Comparison of ENCODE assay signal across 1 cellular context in the genomic region with DNA sequence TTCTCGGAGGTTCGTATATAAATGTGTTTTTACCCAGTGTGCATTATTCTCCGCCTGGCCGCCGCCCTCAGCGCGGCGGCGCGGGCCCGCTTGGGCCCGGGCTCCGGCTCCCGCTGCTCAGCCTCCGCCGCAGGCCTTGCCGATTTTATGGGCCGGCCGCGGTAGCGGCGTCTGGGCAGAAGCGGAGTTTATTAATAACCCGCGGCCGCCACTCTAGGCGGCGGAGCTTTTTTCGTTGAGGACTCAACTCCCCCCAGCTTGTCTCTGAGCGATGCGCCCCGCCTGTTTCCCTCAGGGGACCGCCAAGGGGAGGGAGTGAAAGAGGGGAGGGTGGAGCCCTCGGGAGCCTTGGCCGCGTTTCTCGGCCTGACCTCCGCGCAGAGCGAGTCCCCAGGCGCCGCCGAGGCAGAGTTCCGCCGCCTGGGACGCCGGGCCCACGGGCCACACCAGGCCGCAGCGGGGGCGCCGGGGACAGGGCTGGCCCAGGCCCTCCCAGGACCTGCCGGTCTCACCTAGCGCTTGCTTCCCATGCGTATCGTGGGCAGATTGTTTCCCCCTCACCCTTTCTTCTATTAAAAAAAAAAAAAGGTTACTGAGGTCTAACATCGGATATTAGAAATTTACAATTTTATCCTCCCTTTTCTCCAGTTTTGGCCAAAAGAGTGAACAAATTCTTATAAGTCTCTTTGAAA.
TF ChIP-seq lines count a peak whose summit lies in the region.

No MANE protein-coding gene starts in this region.

TF ChIP-seq in H1, 55 proteins besides CTCF, POLR2A, EP300 and RAD21:
- TF ChIP-seq TCF12 (IDR thresholded peaks at IDR 0.05; ENCODE audit: low read depth, low read length) (no peak), HDAC2 (IDR thresholded peaks at IDR 0.05; ENCODE audit: borderline replicate concordance in 1 of 2, low read depth in 2 of 2, low read length in 2 of 2) (no peak; a peak in 1 of 4 replicates), POU5F1 (IDR thresholded peaks at IDR 0.05; ENCODE audit: low read depth, low read length) (no peak), EGR1 (IDR thresholded peaks at IDR 0.05; ENCODE audit: borderline replicate concordance, low read depth, low read length) (no peak), SIN3A (conservative IDR thresholded peaks at IDR 0.05 in 1 of 2, IDR thresholded peaks at IDR 0.05 in 1 of 2; ENCODE audit: low read depth in 1 of 2, low read length in 2 of 2) (no peak; a peak in 1 of 4 replicates), SAP30 (IDR thresholded peaks at IDR 0.05; ENCODE audit: insufficient read depth, insufficient replicate concordance, low read length) (no peak), HDAC6 (IDR thresholded peaks at IDR 0.05; ENCODE audit: low read depth, low read length) (no peak), SRF (IDR thresholded peaks at IDR 0.05; ENCODE audit: low read depth, low read length) (no peak), JUN (IDR thresholded peaks at IDR 0.05; ENCODE audit: low read depth, low read length) (no peak), YY1 (IDR thresholded peaks at IDR 0.05; ENCODE audit: low read depth, low read length) (no peak), GABPA (IDR thresholded peaks at IDR 0.05; ENCODE audit: borderline replicate concordance, insufficient read depth, low read length) (no peak), ZNF274 (IDR thresholded peaks at IDR 0.05; ENCODE audit: borderline replicate concordance, extremely low read depth, low read length) (no peak), BRCA1 (IDR thresholded peaks at IDR 0.05; ENCODE audit: low read depth, low read length) (no peak), MAFK (IDR thresholded peaks at IDR 0.05; ENCODE audit: low read depth, low read length) (no peak), GTF2F1 (IDR thresholded peaks at IDR 0.05; ENCODE audit: borderline replicate concordance, low read depth, low read length) (no peak), PHF8 (conservative IDR thresholded peaks at IDR 0.05; ENCODE audit: low read depth, low read length) (peak; percentile 99), KDM5A (IDR thresholded peaks at IDR 0.05; ENCODE audit: low read length) (no peak), SUZ12 (IDR thresholded peaks at IDR 0.05; ENCODE audit: low read length) (no peak), CHD1 (IDR thresholded peaks at IDR 0.05; ENCODE audit: low read depth, low read length) (no peak), ASH2L (IDR thresholded peaks at IDR 0.05; ENCODE audit: low read length) (peak; percentile 82), FOSL1 (IDR thresholded peaks at IDR 0.05; ENCODE audit: insufficient read depth, low read depth, low read length) (no peak), SIRT6 (IDR thresholded peaks at IDR 0.05; ENCODE audit: low read length) (no peak), CREB1 (IDR thresholded peaks at IDR 0.05) (no peak), CBX5 (IDR thresholded peaks at IDR 0.05; ENCODE audit: low read depth, low read length) (no peak), CHD2 (IDR thresholded peaks at IDR 0.05; ENCODE audit: low read length) (no peak), NANOG (IDR thresholded peaks at IDR 0.05; ENCODE audit: insufficient read depth, low read depth, low read length, poor library complexity, severe bottlenecking) (no peak), NRF1 (IDR thresholded peaks at IDR 0.05; ENCODE audit: low read depth, low read length) (no peak), CBX8 (IDR thresholded peaks at IDR 0.05; ENCODE audit: borderline replicate concordance, low read depth, low read length) (no peak), KDM4A (IDR thresholded peaks at IDR 0.05; ENCODE audit: low read depth, low read length, severe bottlenecking) (peak; percentile 14), TAF7 (optimal IDR thresholded peaks at IDR 0.05; ENCODE audit: borderline replicate concordance, low read depth, low read length) (peak; percentile 95), RNF2 (IDR thresholded peaks at IDR 0.05; ENCODE audit: borderline replicate concordance, low read depth, low read length, missing control alignments, poor library complexity, severe bottlenecking) (no peak), BCL11A (IDR thresholded peaks at IDR 0.05; ENCODE audit: low read depth in 2 of 2, low read length in 2 of 2) (no peak), JUND (IDR thresholded peaks at IDR 0.05; ENCODE audit: low read length) (no peak), SP2 (IDR thresholded peaks at IDR 0.05; ENCODE audit: low read length) (no peak), SIX5 (IDR thresholded peaks at IDR 0.05; ENCODE audit: low read depth, low read length) (no peak), TAF1 (IDR thresholded peaks at IDR 0.05; ENCODE audit: low read depth, low read length) (peak; percentile 93), RFX5 (IDR thresholded peaks at IDR 0.05; ENCODE audit: borderline replicate concordance, low read depth, low read length) (no peak), EZH2 (IDR thresholded peaks at IDR 0.05; ENCODE audit: low read depth, low read length, severe bottlenecking) (no peak), RXRA (IDR thresholded peaks at IDR 0.05; ENCODE audit: insufficient read depth, low read depth, low read length) (no peak), KDM1A (IDR thresholded peaks at IDR 0.05; ENCODE audit: borderline replicate concordance, low read length) (no peak), TEAD4 (IDR thresholded peaks at IDR 0.05; ENCODE audit: low read depth, low read length) (no peak), BACH1 (IDR thresholded peaks at IDR 0.05; ENCODE audit: low read length) (no peak), SP1 (IDR thresholded peaks at IDR 0.05; ENCODE audit: low read depth, low read length) (no peak), CTBP2 (IDR thresholded peaks at IDR 0.05; ENCODE audit: borderline replicate concordance, insufficient read depth, insufficient read length, low read length) (no peak), POLR2AphosphoS5 (IDR thresholded peaks at IDR 0.05; ENCODE audit: low read depth, low read length) (peak; percentile 69), TBP (IDR thresholded peaks at IDR 0.05; ENCODE audit: low read depth, low read length) (peak; percentile 90), CEBPB (IDR thresholded peaks at IDR 0.05; ENCODE audit: low read depth, low read length) (no peak), RBBP5 (IDR thresholded peaks at IDR 0.05; ENCODE audit: borderline replicate concordance, low read depth, low read length) (peak; percentile 87; the same call in 1 of the 2 replicates), SP4 (IDR thresholded peaks at IDR 0.05; ENCODE audit: low read length) (no peak; the same call in 1 of the 2 replicates)
- TF ChIP-seq, protein P1, sequence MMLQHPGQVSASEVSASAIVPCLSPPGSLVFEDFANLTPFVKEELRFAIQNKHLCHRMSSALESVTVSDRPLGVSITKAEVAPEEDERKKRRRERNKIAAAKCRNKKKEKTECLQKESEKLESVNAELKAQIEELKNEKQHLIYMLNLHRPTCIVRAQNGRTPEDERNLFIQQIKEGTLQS (IDR thresholded peaks at IDR 0.05; ENCODE audit: insufficient read depth, low read depth, low read length): no peak
- TF ChIP-seq, protein P2, sequence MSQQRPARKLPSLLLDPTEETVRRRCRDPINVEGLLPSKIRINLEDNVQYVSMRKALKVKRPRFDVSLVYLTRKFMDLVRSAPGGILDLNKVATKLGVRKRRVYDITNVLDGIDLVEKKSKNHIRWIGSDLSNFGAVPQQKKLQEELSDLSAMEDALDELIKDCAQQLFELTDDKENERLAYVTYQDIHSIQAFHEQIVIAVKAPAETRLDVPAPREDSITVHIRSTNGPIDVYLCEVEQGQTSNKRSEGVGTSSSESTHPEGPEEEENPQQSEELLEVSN (IDR thresholded peaks at IDR 0.05): no peak
- TF ChIP-seq, protein P3, sequence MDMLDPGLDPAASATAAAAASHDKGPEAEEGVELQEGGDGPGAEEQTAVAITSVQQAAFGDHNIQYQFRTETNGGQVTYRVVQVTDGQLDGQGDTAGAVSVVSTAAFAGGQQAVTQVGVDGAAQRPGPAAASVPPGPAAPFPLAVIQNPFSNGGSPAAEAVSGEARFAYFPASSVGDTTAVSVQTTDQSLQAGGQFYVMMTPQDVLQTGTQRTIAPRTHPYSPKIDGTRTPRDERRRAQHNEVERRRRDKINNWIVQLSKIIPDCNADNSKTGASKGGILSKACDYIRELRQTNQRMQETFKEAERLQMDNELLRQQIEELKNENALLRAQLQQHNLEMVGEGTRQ (IDR thresholded peaks at IDR 0.05; ENCODE audit: low read length): no peak
- TF ChIP-seq, protein P4, sequence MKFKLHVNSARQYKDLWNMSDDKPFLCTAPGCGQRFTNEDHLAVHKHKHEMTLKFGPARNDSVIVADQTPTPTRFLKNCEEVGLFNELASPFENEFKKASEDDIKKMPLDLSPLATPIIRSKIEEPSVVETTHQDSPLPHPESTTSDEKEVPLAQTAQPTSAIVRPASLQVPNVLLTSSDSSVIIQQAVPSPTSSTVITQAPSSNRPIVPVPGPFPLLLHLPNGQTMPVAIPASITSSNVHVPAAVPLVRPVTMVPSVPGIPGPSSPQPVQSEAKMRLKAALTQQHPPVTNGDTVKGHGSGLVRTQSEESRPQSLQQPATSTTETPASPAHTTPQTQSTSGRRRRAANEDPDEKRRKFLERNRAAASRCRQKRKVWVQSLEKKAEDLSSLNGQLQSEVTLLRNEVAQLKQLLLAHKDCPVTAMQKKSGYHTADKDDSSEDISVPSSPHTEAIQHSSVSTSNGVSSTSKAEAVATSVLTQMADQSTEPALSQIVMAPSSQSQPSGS (IDR thresholded peaks at IDR 0.05; ENCODE audit: low read length): no peak; the same call in 1 of the 2 replicates
- TF ChIP-seq, protein P5, sequence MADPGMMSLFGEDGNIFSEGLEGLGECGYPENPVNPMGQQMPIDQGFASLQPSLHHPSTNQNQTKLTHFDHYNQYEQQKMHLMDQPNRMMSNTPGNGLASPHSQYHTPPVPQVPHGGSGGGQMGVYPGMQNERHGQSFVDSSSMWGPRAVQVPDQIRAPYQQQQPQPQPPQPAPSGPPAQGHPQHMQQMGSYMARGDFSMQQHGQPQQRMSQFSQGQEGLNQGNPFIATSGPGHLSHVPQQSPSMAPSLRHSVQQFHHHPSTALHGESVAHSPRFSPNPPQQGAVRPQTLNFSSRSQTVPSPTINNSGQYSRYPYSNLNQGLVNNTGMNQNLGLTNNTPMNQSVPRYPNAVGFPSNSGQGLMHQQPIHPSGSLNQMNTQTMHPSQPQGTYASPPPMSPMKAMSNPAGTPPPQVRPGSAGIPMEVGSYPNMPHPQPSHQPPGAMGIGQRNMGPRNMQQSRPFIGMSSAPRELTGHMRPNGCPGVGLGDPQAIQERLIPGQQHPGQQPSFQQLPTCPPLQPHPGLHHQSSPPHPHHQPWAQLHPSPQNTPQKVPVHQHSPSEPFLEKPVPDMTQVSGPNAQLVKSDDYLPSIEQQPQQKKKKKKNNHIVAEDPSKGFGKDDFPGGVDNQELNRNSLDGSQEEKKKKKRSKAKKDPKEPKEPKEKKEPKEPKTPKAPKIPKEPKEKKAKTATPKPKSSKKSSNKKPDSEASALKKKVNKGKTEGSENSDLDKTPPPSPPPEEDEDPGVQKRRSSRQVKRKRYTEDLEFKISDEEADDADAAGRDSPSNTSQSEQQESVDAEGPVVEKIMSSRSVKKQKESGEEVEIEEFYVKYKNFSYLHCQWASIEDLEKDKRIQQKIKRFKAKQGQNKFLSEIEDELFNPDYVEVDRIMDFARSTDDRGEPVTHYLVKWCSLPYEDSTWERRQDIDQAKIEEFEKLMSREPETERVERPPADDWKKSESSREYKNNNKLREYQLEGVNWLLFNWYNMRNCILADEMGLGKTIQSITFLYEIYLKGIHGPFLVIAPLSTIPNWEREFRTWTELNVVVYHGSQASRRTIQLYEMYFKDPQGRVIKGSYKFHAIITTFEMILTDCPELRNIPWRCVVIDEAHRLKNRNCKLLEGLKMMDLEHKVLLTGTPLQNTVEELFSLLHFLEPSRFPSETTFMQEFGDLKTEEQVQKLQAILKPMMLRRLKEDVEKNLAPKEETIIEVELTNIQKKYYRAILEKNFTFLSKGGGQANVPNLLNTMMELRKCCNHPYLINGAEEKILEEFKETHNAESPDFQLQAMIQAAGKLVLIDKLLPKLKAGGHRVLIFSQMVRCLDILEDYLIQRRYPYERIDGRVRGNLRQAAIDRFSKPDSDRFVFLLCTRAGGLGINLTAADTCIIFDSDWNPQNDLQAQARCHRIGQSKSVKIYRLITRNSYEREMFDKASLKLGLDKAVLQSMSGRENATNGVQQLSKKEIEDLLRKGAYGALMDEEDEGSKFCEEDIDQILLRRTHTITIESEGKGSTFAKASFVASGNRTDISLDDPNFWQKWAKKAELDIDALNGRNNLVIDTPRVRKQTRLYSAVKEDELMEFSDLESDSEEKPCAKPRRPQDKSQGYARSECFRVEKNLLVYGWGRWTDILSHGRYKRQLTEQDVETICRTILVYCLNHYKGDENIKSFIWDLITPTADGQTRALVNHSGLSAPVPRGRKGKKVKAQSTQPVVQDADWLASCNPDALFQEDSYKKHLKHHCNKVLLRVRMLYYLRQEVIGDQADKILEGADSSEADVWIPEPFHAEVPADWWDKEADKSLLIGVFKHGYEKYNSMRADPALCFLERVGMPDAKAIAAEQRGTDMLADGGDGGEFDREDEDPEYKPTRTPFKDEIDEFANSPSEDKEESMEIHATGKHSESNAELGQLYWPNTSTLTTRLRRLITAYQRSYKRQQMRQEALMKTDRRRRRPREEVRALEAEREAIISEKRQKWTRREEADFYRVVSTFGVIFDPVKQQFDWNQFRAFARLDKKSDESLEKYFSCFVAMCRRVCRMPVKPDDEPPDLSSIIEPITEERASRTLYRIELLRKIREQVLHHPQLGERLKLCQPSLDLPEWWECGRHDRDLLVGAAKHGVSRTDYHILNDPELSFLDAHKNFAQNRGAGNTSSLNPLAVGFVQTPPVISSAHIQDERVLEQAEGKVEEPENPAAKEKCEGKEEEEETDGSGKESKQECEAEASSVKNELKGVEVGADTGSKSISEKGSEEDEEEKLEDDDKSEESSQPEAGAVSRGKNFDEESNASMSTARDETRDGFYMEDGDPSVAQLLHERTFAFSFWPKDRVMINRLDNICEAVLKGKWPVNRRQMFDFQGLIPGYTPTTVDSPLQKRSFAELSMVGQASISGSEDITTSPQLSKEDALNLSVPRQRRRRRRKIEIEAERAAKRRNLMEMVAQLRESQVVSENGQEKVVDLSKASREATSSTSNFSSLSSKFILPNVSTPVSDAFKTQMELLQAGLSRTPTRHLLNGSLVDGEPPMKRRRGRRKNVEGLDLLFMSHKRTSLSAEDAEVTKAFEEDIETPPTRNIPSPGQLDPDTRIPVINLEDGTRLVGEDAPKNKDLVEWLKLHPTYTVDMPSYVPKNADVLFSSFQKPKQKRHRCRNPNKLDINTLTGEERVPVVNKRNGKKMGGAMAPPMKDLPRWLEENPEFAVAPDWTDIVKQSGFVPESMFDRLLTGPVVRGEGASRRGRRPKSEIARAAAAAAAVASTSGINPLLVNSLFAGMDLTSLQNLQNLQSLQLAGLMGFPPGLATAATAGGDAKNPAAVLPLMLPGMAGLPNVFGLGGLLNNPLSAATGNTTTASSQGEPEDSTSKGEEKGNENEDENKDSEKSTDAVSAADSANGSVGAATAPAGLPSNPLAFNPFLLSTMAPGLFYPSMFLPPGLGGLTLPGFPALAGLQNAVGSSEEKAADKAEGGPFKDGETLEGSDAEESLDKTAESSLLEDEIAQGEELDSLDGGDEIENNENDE (IDR thresholded peaks at IDR 0.05; ENCODE audit: insufficient replicate concordance, low read length): no peak
- TF ChIP-seq, protein P6, sequence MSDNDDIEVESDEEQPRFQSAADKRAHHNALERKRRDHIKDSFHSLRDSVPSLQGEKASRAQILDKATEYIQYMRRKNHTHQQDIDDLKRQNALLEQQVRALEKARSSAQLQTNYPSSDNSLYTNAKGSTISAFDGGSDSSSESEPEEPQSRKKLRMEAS (IDR thresholded peaks at IDR 0.05): 0 out of 2 replicates have a peak, but pooled peaks have one; percentile 18
